14 cellular contexts compared by ENCODE assay signal in the genomic region with DNA sequence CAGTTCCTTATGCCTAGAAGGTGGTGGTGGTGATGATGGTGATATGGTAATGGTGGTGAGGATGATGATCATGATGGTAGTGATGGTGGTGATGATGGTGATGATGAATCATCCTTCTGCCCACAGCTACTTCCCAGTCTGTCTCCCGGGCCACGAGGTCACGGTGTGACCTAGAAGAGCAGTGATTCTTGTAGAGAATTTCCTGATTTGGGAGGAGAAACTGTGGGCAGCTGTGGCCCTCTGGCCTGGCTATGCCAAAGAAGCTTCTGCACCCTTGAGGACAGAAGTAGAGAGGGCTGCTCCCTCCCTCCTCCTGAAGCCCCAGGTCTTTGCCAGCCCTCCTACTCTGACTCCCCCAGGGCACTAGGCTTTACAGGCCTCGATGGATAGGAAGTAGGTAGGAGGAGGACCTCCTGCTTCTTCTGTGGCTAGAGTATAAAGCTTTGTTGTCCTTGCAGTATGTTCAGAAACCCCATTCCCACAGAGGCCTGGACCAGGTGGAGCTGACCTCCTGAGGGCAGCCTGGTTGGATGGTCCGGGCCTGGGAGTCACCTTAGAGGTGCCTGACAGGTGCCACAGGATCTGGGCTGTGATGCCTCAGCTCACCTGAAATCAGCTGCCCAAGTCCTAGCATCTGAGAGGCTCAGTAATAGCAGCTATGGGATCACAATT. TPM values are rescaled to one million over a fixed set of nuclear protein-coding genes. Genes with fewer than 3 reads are reported as not detected.
A peak's percentile ranks its signal among the peaks of the same experiment; 100 is the strongest.
DNase-seq lines count a peak whose midpoint lies in the region; ATAC-seq and TF ChIP-seq lines count a peak whose summit lies in the region.
"Had no signal": no experiment of that assay in that cellular context is flagged by ENCODE, and none has a peak within 500 bp of the region (broad histone marks: within the 10 kb centered on the region; RNA-seq: fewer than 3 reads in every experiment).

No MANE protein-coding gene starts in this region.

- ATAC-seq in right lobe of liver = peak in 3 of 4 donors; percentile 28 to 44 (median 43)
- no peak for ATAC-seq in HG03039 (IDR thresholded peaks at IDR 0.05; ENCODE audit: unreplicated experiment)
- no peak for ATAC-seq in GM19455 (IDR thresholded peaks at IDR 0.05; ENCODE audit: unreplicated experiment)

- CTCF ChIA-PET in SK-N-SH (lab: Yijun Ruan, JAX) = interaction anchor here (0.6 to 1.0 kb wide), 3 partner anchors 13 to 247 kb away, joined by 3 read pairs; no protein-coding TSS in a partner anchor

- no peaks in the 10 kb centered on the region for H3K9me2 ChIP-seq in SK-N-SH

- no peak for TF ChIP-seq RAD21 in SK-N-SH (IDR thresholded peaks at IDR 0.05; ENCODE audit: low read length)

- no peaks in the 10 kb centered on the region for H3F3A ChIP-seq in SK-N-SH (replicated peaks; ENCODE audit: insufficient read depth)

- H3K27ac ChIP-seq in right lobe of liver = no peak overlapping the region
- no peak overlapping the region for H3K27ac ChIP-seq in SK-N-SH (ENCODE audit: low read depth in 2 of 2, low read length in 1 of 2)
- H3K27ac ChIP-seq: thoracic aorta had no signal

- no peak for TF ChIP-seq EP300 in SK-N-SH (IDR thresholded peaks at IDR 0.05; ENCODE audit: borderline replicate concordance in 1 of 2, low read depth in 1 of 2, low read length in 1 of 2)

- H3K27me3 ChIP-seq in right lobe of liver (no peaks in the 10 kb centered on the region), SK-N-SH (ENCODE audit: insufficient read depth) (no peaks in the 10 kb centered on the region)
- H3K27me3 ChIP-seq: MG63 had no signal

- WGBS in right lobe of liver (ENCODE audit: insufficient coverage, low coverage, low lambda C conversion rate, missing lambda C conversion rate) = 38% methylated on average over 2 of the region's 5 CpGs
- WGBS in SK-N-SH (ENCODE audit: low lambda C conversion rate) = 79% methylated on average over 5 of the region's 5 CpGs

- H3K4me1 ChIP-seq in right lobe of liver = no peaks in the 10 kb centered on the region
- H3K4me1 ChIP-seq in SK-N-SH (ENCODE audit: control insufficient read depth in 1 of 2, insufficient read depth in 2 of 2, low read depth in 1 of 2, low read length in 1 of 2) = peaks cover 0 to 31% of the 10 kb centered on the region in 2 experiments; a peak in 2 of 4 replicates
- H3K4me1 ChIP-seq: Caco-2 had no signal

- TF ChIP-seq CTCF in right lobe of liver (IDR thresholded peaks at IDR 0.05) (no peak), SK-N-SH (IDR thresholded peaks at IDR 0.05) (no peak)

- no peaks in the 10 kb centered on the region for H3K9me3 ChIP-seq in right lobe of liver
- no peaks in the 10 kb centered on the region for H3K9me3 ChIP-seq in SK-N-SH
- H3K9me3 ChIP-seq: Caco-2, MG63, thoracic aorta had no signal

- intact Hi-C loops in right lobe of liver (cut with DNase I) = no loop called here

- POLR2A ChIA-PET in SK-N-SH (lab: Yijun Ruan, JAX) = no interaction called here

- H4K20me1 ChIP-seq in SK-N-SH (ENCODE audit: insufficient read depth) = no peaks in the 10 kb centered on the region

- no peak overlapping the region for H3K4me3 ChIP-seq in right lobe of liver
- no peak overlapping the region for H3K4me3 ChIP-seq in SK-N-SH (ENCODE audit: low read depth in 2 of 2, low read length in 1 of 2)
- H3K4me3 ChIP-seq: MG63, thoracic aorta had no signal

- no peaks in the 10 kb centered on the region for H3K36me3 ChIP-seq in right lobe of liver
- no peaks in the 10 kb centered on the region for H3K36me3 ChIP-seq in SK-N-SH (replicated peaks in 1 of 2; ENCODE audit: control insufficient read depth in 1 of 2, insufficient read depth in 2 of 2, low read length in 1 of 2)
- H3K36me3 ChIP-seq: MG63, thoracic aorta had no signal

- no peak overlapping the region for H2AFZ ChIP-seq in SK-N-SH (ENCODE audit: low read depth)

- no peak overlapping the region for H3K9ac ChIP-seq in SK-N-SH

- peak; percentile 85 for DNase-seq in CD1c-positive myeloid dendritic cell (ENCODE audit: extremely low spot score)
- DNase-seq in EL = peak; percentile 19
- DNase-seq in activated CD4-positive, alpha-beta T cell treated with anti-CD3 and anti-CD28 coated beads, Interleukin-2, amount 50 U/mL, for 48 hours = peak; percentile 26 to 52
- no peak for DNase-seq in right lobe of liver
- no peak for DNase-seq in SK-N-SH
- DNase-seq in amniotic stem cell (lab: John Stamatoyannopoulos, UW) = no peak
- DNase-seq: Caco-2, glutamatergic neuron, left cardiac atrium, MG63, NCI-H226 had no signal

- no peak for TF ChIP-seq POLR2A in right lobe of liver (IDR thresholded peaks at IDR 0.05)

- no peaks in the 10 kb centered on the region for H3K79me2 ChIP-seq in SK-N-SH (ENCODE audit: insufficient read depth)

- H3K4me2 ChIP-seq in SK-N-SH = no peak overlapping the region

TF ChIP-seq in SK-N-SH, 30 proteins besides CTCF, POLR2A, EP300 and RAD21 (continues in another document):
- TF ChIP-seq, protein P1, sequence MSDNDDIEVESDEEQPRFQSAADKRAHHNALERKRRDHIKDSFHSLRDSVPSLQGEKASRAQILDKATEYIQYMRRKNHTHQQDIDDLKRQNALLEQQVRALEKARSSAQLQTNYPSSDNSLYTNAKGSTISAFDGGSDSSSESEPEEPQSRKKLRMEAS (IDR thresholded peaks at IDR 0.05; ENCODE audit: low read depth) = no peak
- TF ChIP-seq, protein P2, sequence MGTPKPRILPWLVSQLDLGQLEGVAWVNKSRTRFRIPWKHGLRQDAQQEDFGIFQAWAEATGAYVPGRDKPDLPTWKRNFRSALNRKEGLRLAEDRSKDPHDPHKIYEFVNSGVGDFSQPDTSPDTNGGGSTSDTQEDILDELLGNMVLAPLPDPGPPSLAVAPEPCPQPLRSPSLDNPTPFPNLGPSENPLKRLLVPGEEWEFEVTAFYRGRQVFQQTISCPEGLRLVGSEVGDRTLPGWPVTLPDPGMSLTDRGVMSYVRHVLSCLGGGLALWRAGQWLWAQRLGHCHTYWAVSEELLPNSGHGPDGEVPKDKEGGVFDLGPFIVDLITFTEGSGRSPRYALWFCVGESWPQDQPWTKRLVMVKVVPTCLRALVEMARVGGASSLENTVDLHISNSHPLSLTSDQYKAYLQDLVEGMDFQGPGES (IDR thresholded peaks at IDR 0.05; ENCODE audit: low read depth, low read length) = no peak
- no peak for TF ChIP-seq JUND (IDR thresholded peaks at IDR 0.05)
- TF ChIP-seq, protein P3, sequence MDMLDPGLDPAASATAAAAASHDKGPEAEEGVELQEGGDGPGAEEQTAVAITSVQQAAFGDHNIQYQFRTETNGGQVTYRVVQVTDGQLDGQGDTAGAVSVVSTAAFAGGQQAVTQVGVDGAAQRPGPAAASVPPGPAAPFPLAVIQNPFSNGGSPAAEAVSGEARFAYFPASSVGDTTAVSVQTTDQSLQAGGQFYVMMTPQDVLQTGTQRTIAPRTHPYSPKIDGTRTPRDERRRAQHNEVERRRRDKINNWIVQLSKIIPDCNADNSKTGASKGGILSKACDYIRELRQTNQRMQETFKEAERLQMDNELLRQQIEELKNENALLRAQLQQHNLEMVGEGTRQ (IDR thresholded peaks at IDR 0.05; ENCODE audit: borderline replicate concordance, low read depth, low read length) = no peak
- TF ChIP-seq, protein P4, sequence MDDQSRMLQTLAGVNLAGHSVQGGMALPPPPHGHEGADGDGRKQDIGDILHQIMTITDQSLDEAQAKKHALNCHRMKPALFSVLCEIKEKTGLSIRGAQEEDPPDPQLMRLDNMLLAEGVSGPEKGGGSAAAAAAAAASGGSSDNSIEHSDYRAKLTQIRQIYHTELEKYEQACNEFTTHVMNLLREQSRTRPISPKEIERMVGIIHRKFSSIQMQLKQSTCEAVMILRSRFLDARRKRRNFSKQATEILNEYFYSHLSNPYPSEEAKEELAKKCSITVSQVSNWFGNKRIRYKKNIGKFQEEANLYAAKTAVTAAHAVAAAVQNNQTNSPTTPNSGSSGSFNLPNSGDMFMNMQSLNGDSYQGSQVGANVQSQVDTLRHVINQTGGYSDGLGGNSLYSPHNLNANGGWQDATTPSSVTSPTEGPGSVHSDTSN (IDR thresholded peaks at IDR 0.05) = no peak
- TF ChIP-seq, protein P5, sequence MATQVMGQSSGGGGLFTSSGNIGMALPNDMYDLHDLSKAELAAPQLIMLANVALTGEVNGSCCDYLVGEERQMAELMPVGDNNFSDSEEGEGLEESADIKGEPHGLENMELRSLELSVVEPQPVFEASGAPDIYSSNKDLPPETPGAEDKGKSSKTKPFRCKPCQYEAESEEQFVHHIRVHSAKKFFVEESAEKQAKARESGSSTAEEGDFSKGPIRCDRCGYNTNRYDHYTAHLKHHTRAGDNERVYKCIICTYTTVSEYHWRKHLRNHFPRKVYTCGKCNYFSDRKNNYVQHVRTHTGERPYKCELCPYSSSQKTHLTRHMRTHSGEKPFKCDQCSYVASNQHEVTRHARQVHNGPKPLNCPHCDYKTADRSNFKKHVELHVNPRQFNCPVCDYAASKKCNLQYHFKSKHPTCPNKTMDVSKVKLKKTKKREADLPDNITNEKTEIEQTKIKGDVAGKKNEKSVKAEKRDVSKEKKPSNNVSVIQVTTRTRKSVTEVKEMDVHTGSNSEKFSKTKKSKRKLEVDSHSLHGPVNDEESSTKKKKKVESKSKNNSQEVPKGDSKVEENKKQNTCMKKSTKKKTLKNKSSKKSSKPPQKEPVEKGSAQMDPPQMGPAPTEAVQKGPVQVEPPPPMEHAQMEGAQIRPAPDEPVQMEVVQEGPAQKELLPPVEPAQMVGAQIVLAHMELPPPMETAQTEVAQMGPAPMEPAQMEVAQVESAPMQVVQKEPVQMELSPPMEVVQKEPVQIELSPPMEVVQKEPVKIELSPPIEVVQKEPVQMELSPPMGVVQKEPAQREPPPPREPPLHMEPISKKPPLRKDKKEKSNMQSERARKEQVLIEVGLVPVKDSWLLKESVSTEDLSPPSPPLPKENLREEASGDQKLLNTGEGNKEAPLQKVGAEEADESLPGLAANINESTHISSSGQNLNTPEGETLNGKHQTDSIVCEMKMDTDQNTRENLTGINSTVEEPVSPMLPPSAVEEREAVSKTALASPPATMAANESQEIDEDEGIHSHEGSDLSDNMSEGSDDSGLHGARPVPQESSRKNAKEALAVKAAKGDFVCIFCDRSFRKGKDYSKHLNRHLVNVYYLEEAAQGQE (IDR thresholded peaks at IDR 0.05; ENCODE audit: low read depth, low read length) = no peak
- TF ChIP-seq TCF12 (IDR thresholded peaks at IDR 0.05) = no peak
- TF ChIP-seq EZH2phosphoT487 (IDR thresholded peaks at IDR 0.05; ENCODE audit: borderline replicate concordance, low read depth) = no peak
- TF ChIP-seq RFX5 (IDR thresholded peaks at IDR 0.05; ENCODE audit: low read length) = no peak
- no peak for TF ChIP-seq YY1 (IDR thresholded peaks at IDR 0.05; ENCODE audit: low read depth)
- no peak for TF ChIP-seq NFIC (IDR thresholded peaks at IDR 0.05; ENCODE audit: borderline replicate concordance)

RNA-seq across cellular contexts. Expression of a gene that starts 57.9 kb away (rescaled TPM):
- total RNA-seq in right lobe of liver = 100 to 1,000 TPM; 101 to 232 (median 170) TPM
- polyA plus RNA-seq in SK-N-SH (2012; rRNA removed) = 69.2 and 92.2 TPM in 2 replicates
- polyA plus RNA-seq in SK-N-SH (2012; cell fraction: cytosol; rRNA removed) = 66.4 and 74.6 TPM in 2 replicates
- polyA plus RNA-seq in SK-N-SH (2012; cell fraction: nucleus; rRNA removed) = 83.4 and 100 TPM in 2 replicates

Comparison
In these comparisons a context has a peak if more than half of its experiments do, and no peak if none do; other contexts are left out.
1. DNase-seq: peak in CD1c-positive myeloid dendritic cell (single experiment), EL (single experiment) and activated CD4-positive, alpha-beta T cell treated with anti-CD3 and anti-CD28 coated beads, Interleukin-2, amount 50 U/mL, for 48 hours (2 of 2); none in right lobe of liver (0 of 3), SK-N-SH (single experiment) and amniotic stem cell (single experiment).
2. ATAC-seq: peak in right lobe of liver (3 of 4); none in HG03039 (single experiment) and GM19455 (single experiment).